6 cellular contexts compared by ENCODE assay signal in genomic region chr21:27292851-27293638, GRCh38.
"Had no signal": no experiment of that assay in that cellular context is flagged by ENCODE, and none has a peak within 500 bp of the region (broad histone marks: within the 10 kb centered on the region; RNA-seq: fewer than 3 reads in every experiment).

No MANE protein-coding gene starts in this region.

- H3K4me3 ChIP-seq: GM23338 had no signal

- H3K27ac Mint-ChIP-seq: GM23338, H9, IgD-negative memory B cell had no signal

- H3K4me1 Mint-ChIP-seq: GM23338, H9, IgD-negative memory B cell had no signal

- H3K27me3 Mint-ChIP-seq: IgD-negative memory B cell had no signal

- H3K27ac ChIP-seq: KMS-11 had no signal

- H3K4me2 ChIP-seq: GM23338, KMS-11 had no signal

- H3K4me3 Mint-ChIP-seq: GM23338, H9, IgD-negative memory B cell had no signal

- ATAC-seq: GM23338 had no signal

- H3K36me3 Mint-ChIP-seq: IgD-negative memory B cell had no signal

- H3K9ac ChIP-seq: KMS-11 had no signal

- DNase-seq: H9, HCEC 1CT, KBM-7 had no signal
